ENCODE assay signal across 17 cellular contexts in the genomic region with DNA sequence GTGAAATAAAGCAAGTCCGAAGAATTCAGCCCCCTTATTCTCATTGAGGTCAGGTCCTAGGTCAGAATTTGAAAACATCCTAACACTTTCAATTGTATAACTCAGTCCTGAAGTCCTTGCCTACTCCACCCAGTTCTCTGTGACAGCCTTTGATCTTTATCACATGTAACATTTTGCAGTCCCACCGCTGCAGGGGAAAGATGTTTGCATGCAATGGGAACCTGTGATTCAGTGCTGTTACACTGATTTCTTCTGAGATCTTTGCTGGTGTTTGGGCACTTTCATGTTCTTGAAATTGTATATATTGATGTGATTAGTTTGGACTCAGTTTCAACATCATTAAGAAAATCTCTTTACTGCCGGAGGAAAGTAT. TPM values are rescaled to one million over a fixed set of nuclear protein-coding genes. Genes with fewer than 3 reads are reported as not detected.
DNase-seq lines count a peak whose midpoint lies in the region; ATAC-seq, FAIRE-seq and TF ChIP-seq lines count a peak whose summit lies in the region.
"Had no signal": no experiment of that assay in that cellular context is flagged by ENCODE, and none has a peak within 500 bp of the region (broad histone marks: within the 10 kb centered on the region; RNA-seq: fewer than 3 reads in every experiment).

No MANE protein-coding gene starts in this region.

- peaks cover 12% of the 10 kb centered on the region for H3K4me1 Mint-ChIP-seq in activated CD4-positive, alpha-beta memory T cell treated with anti-CD3 and anti-CD28 coated beads for 36 hours (ENCODE audit: low read depth)
- peaks cover 14% of the 10 kb centered on the region for H3K4me1 Mint-ChIP-seq in activated CD4-positive, alpha-beta memory T cell treated with anti-CD3 and anti-CD28 coated beads, Interleukin-2, amount 10 ng/mL, durations not matched to agents 7 days and 5 days

- no peaks in the 10 kb centered on the region for H3K36me3 Mint-ChIP-seq in activated CD4-positive, alpha-beta memory T cell treated with anti-CD3 and anti-CD28 coated beads for 36 hours
- H3K36me3 Mint-ChIP-seq in activated CD4-positive, alpha-beta memory T cell treated with anti-CD3 and anti-CD28 coated beads, Interleukin-2, amount 10 ng/mL, durations not matched to agents 7 days and 5 days (ENCODE audit: low read depth): no peaks in the 10 kb centered on the region
- H3K36me3 Mint-ChIP-seq: CD14-positive monocyte had no signal

- 0% methylated on average over 3 of the region's 3 CpGs for whole genome bisulfite sequencing in K562 (ENCODE audit: insufficient coverage, low coverage, missing lambda C conversion rate)
- no CpG with 5 or more reads among the region's 3 CpGs for WGBS in trophoblast cell (ENCODE audit: extremely low coverage, insufficient coverage, insufficient read length)

- H3K4me2 ChIP-seq in K562 (ENCODE audit: insufficient read depth, low read length) (no peak overlapping the region), trophoblast cell (ENCODE audit: low read length) (peak overlapping the region; percentile 26)

- no peak for FAIRE-seq in K562 (lab: Jason Lieb, UNC)

- H3K18ac ChIP-seq in trophoblast cell (ENCODE audit: low read length): no peak overlapping the region

- H3K4me3 Mint-ChIP-seq in activated CD4-positive, alpha-beta memory T cell treated with anti-CD3 and anti-CD28 coated beads for 36 hours: no peak overlapping the region
- H3K4me3 Mint-ChIP-seq in activated CD4-positive, alpha-beta memory T cell treated with anti-CD3 and anti-CD28 coated beads, Interleukin-2, amount 10 ng/mL, durations not matched to agents 7 days and 5 days: no peak overlapping the region
- H3K4me3 Mint-ChIP-seq: CD14-positive monocyte had no signal

- no peak for TF ChIP-seq RAD21 in K562 (CRISPR knock-in tag; conservative IDR thresholded peaks at IDR 0.05 in 1 of 2, IDR thresholded peaks at IDR 0.05 in 1 of 2)

- H3K36me3 ChIP-seq in K562 (ENCODE audit: control insufficient read depth, insufficient read depth, low read length) (no peaks in the 10 kb centered on the region), trophoblast cell (ENCODE audit: control insufficient read depth in 1 of 2, insufficient read depth in 2 of 2, low read length in 2 of 2) (no peaks in the 10 kb centered on the region), colonic mucosa (no peaks in the 10 kb centered on the region)
- H3K36me3 ChIP-seq: HAP-1, SJSA1 had no signal

- H3K23ac ChIP-seq in trophoblast cell (ENCODE audit: low read length): no peak overlapping the region

- TF ChIP-seq EP300 in K562 (IDR thresholded peaks at IDR 0.05; ENCODE audit: low read length): no peak

- H2AK5ac ChIP-seq in trophoblast cell (ENCODE audit: low read length): no peak overlapping the region

- H3K27me3 Mint-ChIP-seq in activated CD4-positive, alpha-beta memory T cell treated with anti-CD3 and anti-CD28 coated beads for 36 hours: no peaks in the 10 kb centered on the region
- H3K27me3 Mint-ChIP-seq in activated CD4-positive, alpha-beta memory T cell treated with anti-CD3 and anti-CD28 coated beads, Interleukin-2, amount 10 ng/mL, durations not matched to agents 7 days and 5 days: no peaks in the 10 kb centered on the region

- H4K8ac ChIP-seq in trophoblast cell (ENCODE audit: low read depth, low read length): no peak overlapping the region

- no peaks in the 10 kb centered on the region for H4K20me1 ChIP-seq in K562 (replicated peaks; ENCODE audit: control insufficient read depth, insufficient read depth, low read length)

- no peak overlapping the region for H4K12ac ChIP-seq in trophoblast cell (ENCODE audit: low read depth, low read length)

- in situ Hi-C loops in K562 (cut with MboI): no loop called here

- no peaks in the 10 kb centered on the region for H3K27me3 ChIP-seq in HL-60 (ENCODE audit: insufficient read depth, poor library complexity, severe bottlenecking)
- peaks cover 4 to 17% of the 10 kb centered on the region in 2 experiments; a peak in 4 of 5 replicates for H3K27me3 ChIP-seq in K562 (ENCODE audit: control insufficient read depth in 2 of 2, insufficient read depth in 2 of 2, low read length in 2 of 2)
- no peaks in the 10 kb centered on the region for H3K27me3 ChIP-seq in trophoblast cell (ENCODE audit: insufficient read depth, low read length)
- H3K27me3 ChIP-seq in colonic mucosa: no peaks in the 10 kb centered on the region
- H3K27me3 ChIP-seq: SJSA1 had no signal

- H3K4me3 ChIP-seq in HL-60 (replicated peaks; ENCODE audit: insufficient read depth, low read length) (no peak overlapping the region), K562 (no peak overlapping the region), trophoblast cell (ENCODE audit: low read depth, low read length) (no peak overlapping the region), colonic mucosa (no peak overlapping the region)
- H3K4me3 ChIP-seq: HAP-1, SJSA1 had no signal

- H3K9me3 ChIP-seq in K562 (replicated peaks; ENCODE audit: control insufficient read depth, insufficient read depth, low read depth, low read length) (no peaks in the 10 kb centered on the region), trophoblast cell (ENCODE audit: insufficient read depth, low read depth, low read length) (no peaks in the 10 kb centered on the region), colonic mucosa (no peaks in the 10 kb centered on the region)
- H3K9me3 ChIP-seq: Caco-2, HAP-1, SJSA1 had no signal

- H3K4me1 ChIP-seq in K562 (replicated peaks in 1 of 2; ENCODE audit: control insufficient read depth in 2 of 2, insufficient read depth in 2 of 2, low read length in 2 of 2) (peaks cover 8 to 9% of the 10 kb centered on the region in 2 experiments; a peak in 4 of 5 replicates), trophoblast cell (ENCODE audit: control insufficient read depth in 1 of 2, insufficient read depth in 2 of 2, low read length in 2 of 2) (peaks cover 25 to 39% of the 10 kb centered on the region in 2 experiments), colonic mucosa (no peaks in the 10 kb centered on the region)
- H3K4me1 ChIP-seq: HAP-1 had no signal

- H2BK12ac ChIP-seq in trophoblast cell (ENCODE audit: low read length): no peak overlapping the region

- H3K9me3 Mint-ChIP-seq in activated CD4-positive, alpha-beta memory T cell treated with anti-CD3 and anti-CD28 coated beads for 36 hours: no peaks in the 10 kb centered on the region
- H3K9me3 Mint-ChIP-seq in activated CD4-positive, alpha-beta memory T cell treated with anti-CD3 and anti-CD28 coated beads, Interleukin-2, amount 10 ng/mL, durations not matched to agents 7 days and 5 days: no peaks in the 10 kb centered on the region

- CTCF ChIA-PET in activated CD4-positive, alpha-beta memory T cell treated with anti-CD3 and anti-CD28 coated beads for 36 hours (lab: Charles Lee): no interaction called here
- CTCF ChIA-PET in activated CD4-positive, alpha-beta memory T cell treated with anti-CD3 and anti-CD28 coated beads, Interleukin-2, amount 10 ng/mL, durations not matched to agents 7 days and 5 days (lab: Charles Lee): interaction anchor here (1.6 kb wide), 1 partner anchor 203 kb away, joined by 3 read pairs; no protein-coding TSS in a partner anchor
- CTCF ChIA-PET in K562 (lab: Yijun Ruan, JAX; ENCODE audit: low intra/inter-chr PET ratio): no interaction called here

- peaks cover 19% of the 10 kb centered on the region for H3K79me1 ChIP-seq in trophoblast cell (ENCODE audit: low read length)

- H2BK5ac ChIP-seq in trophoblast cell (ENCODE audit: low read depth, low read length, poor library complexity): no peak overlapping the region

- intact Hi-C loops in activated CD4-positive, alpha-beta memory T cell treated with anti-CD3 and anti-CD28 coated beads for 36 hours (cut with micrococcal nuclease): no loop called here
- intact Hi-C loops in K562 (cut with micrococcal nuclease): no loop called here
- intact Hi-C loops in colonic mucosa (cut with DNase I): no loop called here

- POLR2A ChIA-PET in activated CD4-positive, alpha-beta memory T cell treated with anti-CD3 and anti-CD28 coated beads for 36 hours (lab: Charles Lee): no interaction called here
- POLR2A ChIA-PET in activated CD4-positive, alpha-beta memory T cell treated with anti-CD3 and anti-CD28 coated beads, Interleukin-2, amount 10 ng/mL, durations not matched to agents 7 days and 5 days (lab: Charles Lee): no interaction called here
- POLR2A ChIA-PET in K562 (lab: Yijun Ruan, JAX): interaction anchor here (1.5 kb wide), 1 partner anchor 16 kb away, joined by 4 read pairs; no protein-coding TSS in a partner anchor

- H3K9ac ChIP-seq in K562 (ENCODE audit: insufficient read depth in 1 of 2, low read depth in 2 of 2, low read length in 2 of 2) (no peak overlapping the region), trophoblast cell (ENCODE audit: low read length) (no peak overlapping the region), colonic mucosa (ENCODE audit: low read depth in 2 of 2, low read length in 2 of 2) (no peak overlapping the region)

- no peak overlapping the region for H3K14ac ChIP-seq in trophoblast cell (ENCODE audit: low read length)

- peak; percentile 64 for ATAC-seq in K562

- TF ChIP-seq POLR2A in K562 (conservative IDR thresholded peaks at IDR 0.05): no peak

- peak; percentile 25 for DNase-seq in activated CD4-positive, alpha-beta memory T cell treated with anti-CD3 and anti-CD28 coated beads for 36 hours
- no peak for DNase-seq in activated CD4-positive, alpha-beta memory T cell treated with anti-CD3 and anti-CD28 coated beads, Interleukin-2, amount 10 ng/mL, durations not matched to agents 7 days and 5 days
- DNase-seq in HL-60 (ENCODE audit: low read depth in 1 of 2, low spot score in 1 of 2) (no peak), K562 (ENCODE audit: extremely low read depth in 1 of 4, low spot score in 3 of 4) (peak in 1 of 4 experiments; percentile 21), trophoblast cell (peak in 1 of 2 donors; percentile 56), 8988T (no peak), colonic mucosa (no peak)
- DNase-seq: Caco-2, DMS153, EL, KBM-7, NCI-H1092 treated with DMSO at 0.1 percent for 48 hours, NCI-H2081 treated with DMSO at 0.1 percent for 48 hours, NCI-H524 had no signal

- H3K9me1 ChIP-seq in K562 (ENCODE audit: control insufficient read depth, insufficient read depth, low read length): no peaks in the 10 kb centered on the region

- no peak overlapping the region for H3K27ac Mint-ChIP-seq in activated CD4-positive, alpha-beta memory T cell treated with anti-CD3 and anti-CD28 coated beads for 36 hours
- no peak overlapping the region for H3K27ac Mint-ChIP-seq in activated CD4-positive, alpha-beta memory T cell treated with anti-CD3 and anti-CD28 coated beads, Interleukin-2, amount 10 ng/mL, durations not matched to agents 7 days and 5 days
- H3K27ac Mint-ChIP-seq: CD14-positive monocyte had no signal

- no peak overlapping the region for H3K4ac ChIP-seq in trophoblast cell (ENCODE audit: low read depth, low read length)

- H2BK120ac ChIP-seq in trophoblast cell (ENCODE audit: insufficient read depth, low read length, poor library complexity): no peak overlapping the region

- H3K79me2 ChIP-seq in K562 (ENCODE audit: control insufficient read depth, insufficient read depth, low read length): no peaks in the 10 kb centered on the region
- peaks cover 2% of the 10 kb centered on the region for H3K79me2 ChIP-seq in trophoblast cell (ENCODE audit: control insufficient read depth, insufficient read depth, low read length, poor library complexity)

- peak overlapping the region; percentile 50 for H3K27ac ChIP-seq in HL-60 (replicated peaks)
- no peak overlapping the region for H3K27ac ChIP-seq in K562 (ENCODE audit: extremely low read depth, low read depth, low read length)
- H3K27ac ChIP-seq in trophoblast cell (ENCODE audit: low read depth, low read length): peak overlapping the region; percentile 71
- no peak overlapping the region for H3K27ac ChIP-seq in colonic mucosa
- H3K27ac ChIP-seq: SJSA1 had no signal

- no peak overlapping the region for H2AFZ ChIP-seq in K562 (ENCODE audit: low read depth, low read length)
- H2AFZ ChIP-seq in trophoblast cell (ENCODE audit: insufficient read depth, low read length, poor library complexity): no peak overlapping the region

- no TSS peak for BruUV-seq in K562 (replicated peaks; lab: Mats Ljungman, UMichigan)

- no peak overlapping the region for H4K91ac ChIP-seq in trophoblast cell (ENCODE audit: low read depth, low read length)

- TF ChIP-seq CTCF in HL-60 (IDR thresholded peaks at IDR 0.05; ENCODE audit: insufficient read depth, low read length) (no peak), K562 (IDR thresholded peaks at IDR 0.05 in 2 of 3, conservative IDR thresholded peaks at IDR 0.05 in 1 of 3; ENCODE audit: insufficient read depth in 2 of 3, low read depth in 1 of 3, low read length in 3 of 3) (no peak), colonic mucosa (IDR thresholded peaks at IDR 0.05) (no peak)

RNA-seq across cellular contexts. Expression of a gene that starts 18.0 kb away (rescaled TPM):
- total RNA-seq in activated CD4-positive, alpha-beta memory T cell treated with anti-CD3 and anti-CD28 coated beads for 36 hours: 10 to 100 TPM; 22.5 to 24.6 TPM
- total RNA-seq in activated CD4-positive, alpha-beta memory T cell treated with anti-CD3 and anti-CD28 coated beads, Interleukin-2, amount 10 ng/mL, durations not matched to agents 7 days and 5 days: 10 to 100 TPM; 35.7 to 36.9 TPM
- total RNA-seq in K562 (2011; cell fraction: chromatin; rRNA removed; ENCODE audit: low replicate concordance): 31.4 and 68.3 TPM in 2 replicates
- 7.0 and 12.6 TPM in 2 replicates for total RNA-seq in K562 (2011; cell fraction: nucleolus; rRNA removed)
- 19.9 and 21.0 TPM in 2 replicates for total RNA-seq in K562 (2011; cell fraction: nucleoplasm; rRNA removed)
- 9.5 and 14.1 TPM in 2 replicates for total RNA-seq in K562 (2014; rRNA removed)
- 11.8 and 13.5 TPM in 2 replicates for total RNA-seq in K562 (2014; rRNA removed; fragmentation: Illumina TruSeq; extraction: Trizol)
- total RNA-seq in K562 (2015; rRNA removed; fragmentation: Illumina TruSeq; extraction: Trizol): 10.4 and 12.1 TPM in 2 replicates
- total RNA-seq in K562 (2021): 10.4 and 11.5 TPM in 2 replicates
- polyA plus RNA-seq in K562 (2011; rRNA removed): 12.0 and 13.0 TPM in 2 replicates
- 5.9 and 6.3 TPM in 2 replicates for polyA plus RNA-seq in K562 (2011; cell fraction: cytosol; rRNA removed)
- polyA plus RNA-seq in K562 (2011; cell fraction: nucleus; rRNA removed): 12.6 and 13.0 TPM in 2 replicates
- 5.9 TPM in 2 replicates for polyA plus RNA-seq in K562 (2012)
- 6.4 and 7.6 TPM in 2 replicates for polyA plus RNA-seq in K562 (2014; fragmentation: Illumina TruSeq; extraction: Trizol)
- 1 to 10 TPM in 1 of 2 experiments, under 1 TPM in 1; 0.55 to 1.1 TPM for polyA plus RNA-seq in K562 (2014; fragmentation: Nextera tagmentation; extraction: Ambion mirVana)
- 5.1 and 5.4 TPM in 2 replicates for polyA plus RNA-seq in K562 (2014; rRNA removed)
- polyA minus RNA-seq in K562 (2011; rRNA and poly(A)+ RNA removed): 20.5 and 27.6 TPM in 2 replicates
- polyA minus RNA-seq in K562 (2011; cell fraction: cytosol; rRNA and poly(A)+ RNA removed): 6.0 and 8.6 TPM in 2 replicates
- polyA minus RNA-seq in K562 (2011; cell fraction: nucleus; rRNA and poly(A)+ RNA removed): 12.5 and 29.1 TPM in 2 replicates
- polyA plus RNA-seq in trophoblast cell (2013): 29.4 and 32.9 TPM in 2 replicates
- 10 to 100 TPM; 26.9 to 45.2 TPM for total RNA-seq in colonic mucosa

Comparison
In these comparisons a context has a peak if more than half of its experiments do, and no peak if none do; other contexts are left out.
1. H3K27ac ChIP-seq: peak in HL-60 (single experiment) and trophoblast cell (single experiment); none in K562 (single experiment) and colonic mucosa (single experiment).